In genomic region chr11:65571420-65571819, GRCh38 we compare ENCODE assay signal across 8 cellular contexts. TPM values are rescaled to one million over a fixed set of nuclear protein-coding genes. Genes with fewer than 3 reads are reported as not detected.
DNase-seq lines count a peak whose midpoint lies in the region; ATAC-seq, FAIRE-seq and TF ChIP-seq lines count a peak whose summit lies in the region.

No MANE protein-coding gene starts in this region.

- peaks cover 20% of the 10 kb centered on the region for H3K79me1 ChIP-seq in mesenchymal stem cell (replicated peaks; ENCODE audit: low read length, poor library complexity, severe bottlenecking)

- no peak overlapping the region for H4K8ac ChIP-seq in mesenchymal stem cell (ENCODE audit: low read length)

- DNase-seq in left ventricle myocardium inferior (no peak), left ventricle myocardium superior (no peak), body of pancreas (peak in 3 of 4 donors; percentile 59 to 71 (median 65)), mesenchymal stem cell (no peak), uterus (no peak), small intestine (no peak), SIG-M5 treated with dmso at 0.1 percent for 504 hours (lab: John Stamatoyannopoulos, UW; ENCODE audit: unreplicated experiment) (no peak)

- H2BK12ac ChIP-seq in mesenchymal stem cell (ENCODE audit: low read length in 2 of 2), result no peak overlapping the region

- no peak overlapping the region for H2BK15ac ChIP-seq in mesenchymal stem cell (ENCODE audit: low read depth, poor library complexity, severe bottlenecking)

- no peak for TF ChIP-seq CTCF in left ventricle myocardium inferior (IDR thresholded peaks at IDR 0.05; ENCODE audit: borderline replicate concordance)
- no peak for TF ChIP-seq CTCF in body of pancreas (IDR thresholded peaks at IDR 0.05)
- no peak for TF ChIP-seq CTCF in uterus (IDR thresholded peaks at IDR 0.05)

- H3K27me3 ChIP-seq in left ventricle myocardium inferior (ENCODE audit: low read depth) (no peaks in the 10 kb centered on the region), body of pancreas (no peaks in the 10 kb centered on the region), mesenchymal stem cell (ENCODE audit: control insufficient read depth in 1 of 2, insufficient read depth in 1 of 2, low read length in 2 of 2) (no peaks in the 10 kb centered on the region), uterus (no peaks in the 10 kb centered on the region), small intestine (ENCODE audit: control insufficient read depth in 2 of 2, insufficient read depth in 2 of 2, low read length in 2 of 2) (no peaks in the 10 kb centered on the region)

- peak overlapping the region; percentile 97 for H3K27ac ChIP-seq in left ventricle myocardium inferior (replicated peaks)
- H3K27ac ChIP-seq in body of pancreas, result peak overlapping the region; percentile 72 to 94 (median 86)
- no peak overlapping the region for H3K27ac ChIP-seq in mesenchymal stem cell (ENCODE audit: low read length, poor library complexity, severe bottlenecking)
- peak overlapping the region; percentile 84 to 92 for H3K27ac ChIP-seq in uterus
- peak overlapping the region in 1 of 2 donors; percentile 97 for H3K27ac ChIP-seq in small intestine (ENCODE audit: low read depth in 1 of 2, low read length in 1 of 2)

- H2AK5ac ChIP-seq in mesenchymal stem cell (ENCODE audit: low read length, severe bottlenecking), result no peak overlapping the region

- 21 to 31% methylated on average over 9 of the region's 9 CpGs for WGBS in body of pancreas, 2 donors
- WGBS in mesenchymal stem cell, result 93% methylated on average over 9 of the region's 9 CpGs
- WGBS in small intestine, 3 donors, result 72 to 85% (median 83%) methylated on average over 9 of the region's 9 CpGs

- H3K4me1 ChIP-seq in left ventricle myocardium inferior, result peaks cover 81% of the 10 kb centered on the region
- peaks cover 69% of the 10 kb centered on the region for H3K4me1 ChIP-seq in body of pancreas
- H3K4me1 ChIP-seq in mesenchymal stem cell (ENCODE audit: control insufficient read depth, insufficient read depth, low read depth, low read length), result peaks cover 46% of the 10 kb centered on the region
- H3K4me1 ChIP-seq in uterus, result peaks cover 12 to 37% of the 10 kb centered on the region in 2 donors
- no peaks in the 10 kb centered on the region for H3K4me1 ChIP-seq in small intestine (ENCODE audit: control insufficient read depth in 2 of 2, insufficient read depth in 1 of 2, low read depth in 1 of 2, low read length in 1 of 2)

- H4K91ac ChIP-seq in mesenchymal stem cell (ENCODE audit: low read length), result no peak overlapping the region

- no peak overlapping the region for H3K18ac ChIP-seq in mesenchymal stem cell (ENCODE audit: low read depth in 1 of 2, low read length in 2 of 2)

- H2BK120ac ChIP-seq in mesenchymal stem cell (ENCODE audit: low read depth, low read length), result no peak overlapping the region

- no peak overlapping the region for H3K14ac ChIP-seq in mesenchymal stem cell (ENCODE audit: low read length in 2 of 2)

- no peak overlapping the region for H2AFZ ChIP-seq in mesenchymal stem cell (ENCODE audit: low read depth, low read length)

- H3K4me2 ChIP-seq in mesenchymal stem cell (ENCODE audit: low read length, poor library complexity, severe bottlenecking), result peak overlapping the region; percentile 98

- peaks cover 11% of the 10 kb centered on the region for H3K36me3 ChIP-seq in left ventricle myocardium inferior
- no peaks in the 10 kb centered on the region for H3K36me3 ChIP-seq in body of pancreas (replicated peaks in 1 of 2; ENCODE audit: insufficient read depth in 1 of 2, low read depth in 2 of 2)
- peaks cover 11 to 12% of the 10 kb centered on the region in 2 experiments for H3K36me3 ChIP-seq in mesenchymal stem cell (ENCODE audit: control insufficient read depth in 1 of 2, insufficient read depth in 2 of 2, low read depth in 1 of 2, low read length in 2 of 2)
- no peaks in the 10 kb centered on the region for H3K36me3 ChIP-seq in uterus
- H3K36me3 ChIP-seq in small intestine (ENCODE audit: control insufficient read depth in 2 of 2, insufficient read depth in 2 of 2, low read length in 2 of 2), result no peaks in the 10 kb centered on the region

- TF ChIP-seq POLR2A in body of pancreas (IDR thresholded peaks at IDR 0.05) (no peak), uterus (IDR thresholded peaks at IDR 0.05) (no peak)

- H3K9me3 ChIP-seq in left ventricle myocardium inferior (replicated peaks), result no peaks in the 10 kb centered on the region
- H3K9me3 ChIP-seq in body of pancreas, result no peaks in the 10 kb centered on the region
- H3K9me3 ChIP-seq in mesenchymal stem cell (ENCODE audit: control insufficient read depth, low read length), result no peaks in the 10 kb centered on the region
- no peaks in the 10 kb centered on the region for H3K9me3 ChIP-seq in uterus
- H3K9me3 ChIP-seq in small intestine (ENCODE audit: control insufficient read depth, low read depth), result no peaks in the 10 kb centered on the region

- FAIRE-seq in small intestine (lab: Jason Lieb, UNC), result no peak

- H3K4me3 ChIP-seq in left ventricle myocardium inferior (peak overlapping the region; percentile 86), body of pancreas (no peak overlapping the region), mesenchymal stem cell (ENCODE audit: insufficient read depth in 1 of 2, low read depth in 1 of 2, low read length in 2 of 2) (peak overlapping the region in 1 of 2 experiments; percentile 99), uterus (peak overlapping the region in 1 of 2 donors; percentile 96), small intestine (ENCODE audit: low read depth in 1 of 2, low read length in 2 of 2) (peak overlapping the region in 1 of 2 donors; percentile 81)

- H3K23ac ChIP-seq in mesenchymal stem cell (ENCODE audit: low read length in 2 of 2), result no peak overlapping the region

- no peak for ATAC-seq in left ventricle myocardium superior
- no peak for ATAC-seq in body of pancreas
- no peak for ATAC-seq in GM19395 (IDR thresholded peaks at IDR 0.05; ENCODE audit: unreplicated experiment)

- H3K4ac ChIP-seq in mesenchymal stem cell (ENCODE audit: low read depth in 1 of 2, low read length in 2 of 2), result no peak overlapping the region

- H2BK5ac ChIP-seq in mesenchymal stem cell (ENCODE audit: low read depth, low read length, poor library complexity, severe bottlenecking), result no peak overlapping the region

- H3K9ac ChIP-seq in mesenchymal stem cell (ENCODE audit: low read length), result peak overlapping the region; percentile 96

- intact Hi-C loops in left ventricle myocardium inferior (cut with micrococcal nuclease), result no loop called here
- intact Hi-C loops in left ventricle myocardium superior (cut with micrococcal nuclease), result no loop called here
- intact Hi-C loops in body of pancreas (cut with DNase I), result no loop called here
- intact Hi-C loops in uterus (cut with DNase I; ENCODE audit: low total_unique reads), result no loop called here

RNA-seq across cellular contexts. Expression of gene FAM89B, which starts 0.9 kb away (rescaled TPM):
- total RNA-seq in left ventricle myocardium inferior, result 40.9 TPM
- 39.3 TPM for total RNA-seq in left ventricle myocardium superior
- 100 to 1,000 TPM in 1 of 2 donors, 10 to 100 TPM in 1; 44.8 to 116 TPM for total RNA-seq in body of pancreas
- 50.0 TPM for polyA plus RNA-seq in mesenchymal stem cell (2013, experiment 1 of 2)
- 53.5 TPM for polyA plus RNA-seq in mesenchymal stem cell (2013, experiment 2 of 2)
- total RNA-seq in uterus, result 10 to 100 TPM; 13.9 to 83.0 (median 40.8) TPM
- polyA plus RNA-seq in small intestine, result 10 to 100 TPM; 30.0 to 39.2 (median 36.7) TPM

RNA-seq across cellular contexts. Expression of gene ZNRD2, which starts 1.1 kb away (rescaled TPM):
- total RNA-seq in left ventricle myocardium inferior, result 21.1 TPM
- total RNA-seq in left ventricle myocardium superior, result 25.0 TPM
- 10 to 100 TPM; 39.2 to 66.9 TPM for total RNA-seq in body of pancreas
- 64.9 TPM for polyA plus RNA-seq in mesenchymal stem cell (2013, experiment 1 of 2)
- polyA plus RNA-seq in mesenchymal stem cell (2013, experiment 2 of 2), result 59.8 TPM
- total RNA-seq in uterus, result 10 to 100 TPM; 12.3 to 42.6 (median 31.6) TPM
- polyA plus RNA-seq in small intestine, result 10 to 100 TPM; 27.7 to 49.2 (median 38.4) TPM

RNA-seq across cellular contexts. Expression of gene EHBP1L1, which starts 4.4 kb away (rescaled TPM):
- total RNA-seq in left ventricle myocardium inferior (69.5 TPM), left ventricle myocardium superior (57.3 TPM), body of pancreas (10 to 100 TPM; 35.0 to 76.1 TPM), uterus (100 to 1,000 TPM in 1 of 4 donors, 10 to 100 TPM in 3; 44.2 to 159 (median 69.5) TPM)
- 22.5 TPM for polyA plus RNA-seq in mesenchymal stem cell (2013, experiment 1 of 2)
- polyA plus RNA-seq in mesenchymal stem cell (2013, experiment 2 of 2), result 22.6 TPM
- polyA plus RNA-seq in small intestine, result 100 to 1,000 TPM in 1 of 3 donors, 10 to 100 TPM in 2; 36.1 to 131 (median 68.4) TPM

RNA-seq across cellular contexts. Expression of gene LTBP3, which starts 13.3 kb away (rescaled TPM):
- total RNA-seq in left ventricle myocardium inferior, result 80.3 TPM
- 77.5 TPM for total RNA-seq in left ventricle myocardium superior
- 100 to 1,000 TPM; 131 to 330 TPM for total RNA-seq in body of pancreas
- polyA plus RNA-seq in mesenchymal stem cell (2013, experiment 1 of 2), result 52.8 TPM
- 46.9 TPM for polyA plus RNA-seq in mesenchymal stem cell (2013, experiment 2 of 2)
- total RNA-seq in uterus, result 100 to 1,000 TPM; 131 to 240 (median 217) TPM
- polyA plus RNA-seq in small intestine, result 10 to 100 TPM in 2 of 3 donors, 1 to 10 TPM in 1; 6.5 to 25.6 (median 17.0) TPM

RNA-seq across cellular contexts. Expression of gene KCNK7, which starts 24.2 kb away (rescaled TPM):
- 0.85 TPM for total RNA-seq in left ventricle myocardium inferior
- 0.94 TPM for total RNA-seq in left ventricle myocardium superior
- total RNA-seq in body of pancreas, result 1 to 10 TPM in 1 of 2 donors, under 1 TPM in 1; 0.66 to 1.0 TPM
- polyA plus RNA-seq in mesenchymal stem cell (2013, experiment 1 of 2), result 0.04 TPM
- polyA plus RNA-seq in mesenchymal stem cell (2013, experiment 2 of 2), result 0.08 TPM
- 1 to 10 TPM in 1 of 4 donors, under 1 TPM in 1, not detected in 2; 0.26 to 5.8 TPM for total RNA-seq in uterus
- polyA plus RNA-seq in small intestine, result 10 to 100 TPM in 1 of 3 donors, under 1 TPM in 1, not detected in 1; 0.84 to 31.1 TPM

Comparison
In these comparisons a context has a peak if more than half of its experiments do, and no peak if none do; other contexts are left out.
1. DNase-seq: peak in body of pancreas (3 of 4); none in left ventricle myocardium inferior (single experiment), left ventricle myocardium superior (single experiment), mesenchymal stem cell (single experiment), uterus (0 of 2), small intestine (single experiment) and SIG-M5 treated with dmso at 0.1 percent for 504 hours (single experiment).